ENCODE assay signal across 8 cellular contexts in genomic region chr11:129950319-129951034, GRCh38. TPM values are rescaled to one million over a fixed set of nuclear protein-coding genes. Genes with fewer than 3 reads are reported as not detected.
DNase-seq lines count a peak whose midpoint lies in the region; ATAC-seq and TF ChIP-seq lines count a peak whose summit lies in the region.

No MANE protein-coding gene starts in this region.

- 13 to 38% methylated on average over 12 of the region's 12 CpGs for WGBS in lung, 2 donors

- intact Hi-C loops in Right ventricle myocardium inferior (cut with DNase I) (no loop called here), cardiac septum (cut with DNase I) (no loop called here)

- DNase-seq in Right ventricle myocardium inferior (ENCODE audit: missing footprints) = no peak
- DNase-seq in cardiac septum (ENCODE audit: low spot score) = no peak
- DNase-seq in cerebellar nuclear complex (lab: John Stamatoyannopoulos, UW) = peak; percentile 24 to 74
- DNase-seq in lung (ENCODE audit: low spot score) = peak; percentile 57
- peak; percentile 74 for DNase-seq in ureter (ENCODE audit: low spot score)
- no peak for DNase-seq in germinal center (ENCODE audit: low spot score)
- no peak for DNase-seq in NCI-H2107 (lab: John Stamatoyannopoulos, UW)

- H3K4me3 ChIP-seq in lung = no peak overlapping the region

- H3K27me3 ChIP-seq in lung (ENCODE audit: control insufficient read depth, insufficient read depth) = no peaks in the 10 kb centered on the region

- no peak for TF ChIP-seq CTCF in lung (IDR thresholded peaks at IDR 0.05; ENCODE audit: control extremely low read depth, extremely low read depth)

- peaks cover 0 to 9% of the 10 kb centered on the region in 2 donors for H3K36me3 ChIP-seq in lung (ENCODE audit: control insufficient read depth in 2 of 2, insufficient read depth in 2 of 2, low read length in 2 of 2)

- no peaks in the 10 kb centered on the region for H3K9me3 ChIP-seq in lung (ENCODE audit: control insufficient read depth in 2 of 2, insufficient read depth in 1 of 2, low read length in 1 of 2)

- H3K27ac ChIP-seq in lung (ENCODE audit: low read depth in 1 of 2, low read length in 1 of 2) = peak overlapping the region in 1 of 2 donors; percentile 75

- ATAC-seq in Right ventricle myocardium inferior (peak; percentile 60), lung (ENCODE audit: insufficient read depth, low FRiP score) (peak; percentile 19), GM18858 (IDR thresholded peaks at IDR 0.05; ENCODE audit: unreplicated experiment) (no peak)

- peaks cover 0 to 2% of the 10 kb centered on the region in 2 donors for H3K4me1 ChIP-seq in lung (ENCODE audit: control insufficient read depth in 2 of 2, insufficient read depth in 2 of 2, low read length in 2 of 2)

RNA-seq across cellular contexts. Expression of gene PRDM10, which starts 52.2 kb away (rescaled TPM):
- 6.6 TPM for total RNA-seq in Right ventricle myocardium inferior
- total RNA-seq in cardiac septum = 6.7 TPM
- 10 to 100 TPM in 1 of 2 donors, 1 to 10 TPM in 1; 8.7 to 19.0 TPM for total RNA-seq in lung
- 1 to 10 TPM; 2.3 to 2.7 TPM for polyA plus RNA-seq in lung
- total RNA-seq in ureter = 10.3 TPM

RNA-seq across cellular contexts. Expression of gene NFRKB, which starts 55.1 kb away (rescaled TPM):
- total RNA-seq in Right ventricle myocardium inferior = 11.5 TPM
- 12.1 TPM for total RNA-seq in cardiac septum
- 10 to 100 TPM; 23.2 to 31.9 TPM for total RNA-seq in lung
- polyA plus RNA-seq in lung = 10 to 100 TPM in 1 of 2 donors, 1 to 10 TPM in 1; 8.1 to 11.9 TPM
- 32.7 TPM for total RNA-seq in ureter

Comparison
In these comparisons a context has a peak if more than half of its experiments do, and no peak if none do; other contexts are left out.
1. DNase-seq: peak in cerebellar nuclear complex (2 of 2), lung (single experiment) and ureter (single experiment); none in Right ventricle myocardium inferior (single experiment), cardiac septum (single experiment), germinal center (single experiment) and NCI-H2107 (single experiment).